ENCODE assay signal across 15 cellular contexts in the genomic region with DNA sequence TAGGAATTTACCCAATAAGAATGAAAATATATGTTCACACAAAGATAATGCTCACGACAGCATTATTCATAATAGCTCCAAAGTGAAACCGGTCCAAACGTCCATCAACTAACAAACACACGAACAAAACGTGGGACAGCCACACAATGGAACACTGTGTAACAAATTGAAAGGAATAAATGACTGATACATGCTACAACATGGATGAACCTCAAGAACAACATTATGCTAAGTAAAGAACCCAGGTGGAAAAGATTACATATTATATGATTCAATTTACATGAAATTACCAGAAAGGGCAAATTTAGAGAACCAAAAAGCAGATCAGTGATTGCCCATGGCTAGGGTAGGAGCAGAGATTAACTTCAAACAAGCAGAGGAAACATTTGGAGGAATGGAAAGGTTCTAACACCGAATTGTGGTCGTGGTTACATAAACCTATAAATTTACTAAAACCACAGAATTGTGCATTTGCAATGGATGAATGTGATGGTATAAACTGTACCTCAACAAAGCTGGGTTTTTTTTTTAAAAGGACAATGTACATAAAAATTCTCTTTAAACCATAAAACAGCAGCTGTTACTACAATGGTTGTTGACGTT.
DNase-seq lines count a peak whose midpoint lies in the region; ATAC-seq, FAIRE-seq and TF ChIP-seq lines count a peak whose summit lies in the region.
"Had no signal": no experiment of that assay in that cellular context is flagged by ENCODE, and none has a peak within 500 bp of the region (broad histone marks: within the 10 kb centered on the region; RNA-seq: fewer than 3 reads in every experiment).

No MANE protein-coding gene starts in this region.

- peak; percentile 25 for DNase-seq in stimulated activated CD4-positive, alpha-beta T cell treated with anti-CD3 and anti-CD28 coated beads, Interleukin-15, amount 100 ng/mL, for 24 hours
- DNase-seq in stimulated activated CD4-positive, alpha-beta T cell treated with anti-CD3 and anti-CD28 coated beads, Interleukin-4, amount 100 ng/mL, for 1 hour, result no peak
- DNase-seq in RPMI7951 (ENCODE audit: low read depth), result peak; percentile 42
- DNase-seq in endothelial cell of umbilical vein (ENCODE audit: low read depth, low spot score), result peak; percentile 67
- no peak for DNase-seq in substantia nigra (lab: John Stamatoyannopoulos, UW)
- no peak for DNase-seq in UCSD-AML1 (lab: John Stamatoyannopoulos, UW; ENCODE audit: unreplicated experiment)
- DNase-seq: Calu3; NCI-H1694 treated with DMSO at 0.1 percent for 48 hours; stimulated activated CD4-positive, alpha-beta T cell treated with anti-CD3 and anti-CD28 coated beads, Interleukin-4, amount 100 ng/mL, for 4 hours had no signal

- H3K79me2 ChIP-seq in endothelial cell of umbilical vein (ENCODE audit: control insufficient read depth, insufficient read depth, low read length), result peaks cover 27% of the 10 kb centered on the region

- dilution Hi-C loops in endothelial cell of umbilical vein (cut with MboI; ENCODE audit: extremely low pct_ligation_motif_present, low sequenced_read_pairs), result no loop called here

- H3K9me3 ChIP-seq in endothelial cell of umbilical vein (replicated peaks; ENCODE audit: control insufficient read depth, insufficient read depth, low read length), result peaks cover 2% of the 10 kb centered on the region
- H3K9me3 ChIP-seq: adrenal gland, thyroid gland had no signal

- TF ChIP-seq CTCF in endothelial cell of umbilical vein (IDR thresholded peaks at IDR 0.05; ENCODE audit: extremely low read depth in 1 of 2, insufficient read depth in 1 of 2, low read depth in 1 of 2, low read length in 2 of 2), result no peak

- intact Hi-C loops in endothelial cell of umbilical vein (cut with micrococcal nuclease), result loop anchor here (2.0 kb wide), 1 partner anchor 76 kb away; no protein-coding TSS in a partner anchor

- FAIRE-seq in endothelial cell of umbilical vein (lab: Jason Lieb, UNC), result peak; percentile 37
- FAIRE-seq: islet of Langerhans had no signal

- peak overlapping the region; percentile 59 for H3K4me2 ChIP-seq in endothelial cell of umbilical vein (ENCODE audit: insufficient read depth, low read length)

- H3K9ac ChIP-seq in endothelial cell of umbilical vein (replicated peaks; ENCODE audit: extremely low read depth, insufficient read depth, low read length), result peak overlapping the region; percentile 74

- TF ChIP-seq POLR2A in endothelial cell of umbilical vein (IDR thresholded peaks at IDR 0.05; ENCODE audit: low read depth, low read length), result no peak

- H3K27ac ChIP-seq in endothelial cell of umbilical vein (ENCODE audit: insufficient read depth, low read depth, low read length) (peak overlapping the region; percentile 79), substantia nigra (ENCODE audit: low read depth, low read length, poor library complexity, severe bottlenecking) (peak overlapping the region; percentile 80)
- H3K27ac ChIP-seq: thyroid gland had no signal

- CTCF ChIA-PET in endothelial cell of umbilical vein (lab: Charles Lee), result interaction anchor here (1.0 to 2.6 kb wide), 13 partner anchors 8 to 512 kb away, joined by 3 to 14 read pairs (median 7); no protein-coding TSS in a partner anchor

- peak overlapping the region; percentile 8 for H2AFZ ChIP-seq in endothelial cell of umbilical vein (ENCODE audit: low read depth, low read length)

- POLR2A ChIA-PET in endothelial cell of umbilical vein (lab: Charles Lee), result no interaction called here

- no peak for ATAC-seq in GM19035 (IDR thresholded peaks at IDR 0.05; ENCODE audit: unreplicated experiment)
- no peak for ATAC-seq in GM19023 (IDR thresholded peaks at IDR 0.05; ENCODE audit: unreplicated experiment)

- H3K4me1 ChIP-seq in endothelial cell of umbilical vein (ENCODE audit: control insufficient read depth, extremely low read depth, insufficient read depth, low read length), result peaks cover 49% of the 10 kb centered on the region
- H3K4me1 ChIP-seq: thyroid gland had no signal

- no TSS peak for BruUV-seq in endothelial cell of umbilical vein (replicated peaks; lab: Mats Ljungman, UMichigan)

- no peaks in the 10 kb centered on the region for H3K27me3 ChIP-seq in endothelial cell of umbilical vein (ENCODE audit: control insufficient read depth in 2 of 2, insufficient read depth in 2 of 2, low read length in 2 of 2)
- H3K27me3 ChIP-seq: adrenal gland, esophagus muscularis mucosa, thyroid gland had no signal

- no peaks in the 10 kb centered on the region for H4K20me1 ChIP-seq in endothelial cell of umbilical vein (replicated peaks; ENCODE audit: control insufficient read depth, extremely low read depth, insufficient read depth, low read length)

- H3K4me3 ChIP-seq in endothelial cell of umbilical vein (replicated peaks in 1 of 3; ENCODE audit: insufficient read depth in 1 of 3, low read depth in 1 of 3, low read length in 3 of 3), result peak overlapping the region in 2 of 3 experiments; percentile 5 to 60
- H3K4me3 ChIP-seq: adrenal gland, esophagus muscularis mucosa, thyroid gland had no signal

- H3K9me1 ChIP-seq in endothelial cell of umbilical vein (replicated peaks; ENCODE audit: control insufficient read depth, extremely low read depth, insufficient read depth, low read length), result no peaks in the 10 kb centered on the region

- H3K36me3 ChIP-seq in endothelial cell of umbilical vein (ENCODE audit: control insufficient read depth in 2 of 2, extremely low read depth in 1 of 2, insufficient read depth in 2 of 2, low read length in 2 of 2), result no peaks in the 10 kb centered on the region
- H3K36me3 ChIP-seq: adrenal gland, esophagus muscularis mucosa, thyroid gland had no signal

TF ChIP-seq in endothelial cell of umbilical vein, 7 proteins besides CTCF, POLR2A, EP300 and RAD21:
- TF ChIP-seq EZH2 (IDR thresholded peaks at IDR 0.05; ENCODE audit: borderline replicate concordance, low read depth, low read length, severe bottlenecking), result no peak
- TF ChIP-seq GATA2 (IDR thresholded peaks at IDR 0.05; ENCODE audit: insufficient read depth, insufficient read length, low read depth, low read length), result no peak
- no peak for TF ChIP-seq MYC (IDR thresholded peaks at IDR 0.05; ENCODE audit: low read depth, low read length)
- TF ChIP-seq FOS (IDR thresholded peaks at IDR 0.05; ENCODE audit: borderline replicate concordance, insufficient read depth, low read length), result no peak
- no peak for TF ChIP-seq POLR2AphosphoS5 (IDR thresholded peaks at IDR 0.05; ENCODE audit: insufficient read depth, low read depth, low read length)
- no peak for TF ChIP-seq JUN (IDR thresholded peaks at IDR 0.05; ENCODE audit: borderline replicate concordance, insufficient read depth, insufficient read length, low read depth)
- TF ChIP-seq MAX (IDR thresholded peaks at IDR 0.05; ENCODE audit: insufficient read depth, insufficient read length), result no peak

Comparison
In these comparisons a context has a peak if more than half of its experiments do, and no peak if none do; other contexts are left out.
1. DNase-seq: peak in stimulated activated CD4-positive, alpha-beta T cell treated with anti-CD3 and anti-CD28 coated beads, Interleukin-15, amount 100 ng/mL, for 24 hours (single experiment), RPMI7951 (single experiment) and endothelial cell of umbilical vein (single experiment); none in stimulated activated CD4-positive, alpha-beta T cell treated with anti-CD3 and anti-CD28 coated beads, Interleukin-4, amount 100 ng/mL, for 1 hour (single experiment), substantia nigra (0 of 49) and UCSD-AML1 (single experiment).